20 cellular contexts compared by ENCODE assay signal in genomic region chr13:110322828-110323171, GRCh38. TPM values are rescaled to one million over a fixed set of nuclear protein-coding genes. Genes with fewer than 3 reads are reported as not detected.
DNase-seq lines count a peak whose midpoint lies in the region; ATAC-seq and TF ChIP-seq lines count a peak whose summit lies in the region.
"Had no signal": no experiment of that assay in that cellular context is flagged by ENCODE, and none has a peak within 500 bp of the region (broad histone marks: within the 10 kb centered on the region; RNA-seq: fewer than 3 reads in every experiment).

No MANE protein-coding gene starts in this region.

- peak overlapping the region; percentile 82; the same call in 1 of the 2 replicates for H3K4ac ChIP-seq in IMR-90 (ENCODE audit: low read depth, low read length)

- H3K27me3 ChIP-seq in IMR-90 (ENCODE audit: control insufficient read depth, insufficient read depth, low read length) (no peaks in the 10 kb centered on the region), osteoblast (ENCODE audit: insufficient read depth, low read length) (no peaks in the 10 kb centered on the region), tibial artery (no peaks in the 10 kb centered on the region), mammary epithelial cell (ENCODE audit: insufficient read depth, low read length) (no peaks in the 10 kb centered on the region)
- H3K27me3 ChIP-seq: cardiac muscle cell, upper lobe of right lung had no signal

- no peak overlapping the region for H3K4me2 ChIP-seq in IMR-90 (ENCODE audit: low read depth, low read length)
- H3K4me2 ChIP-seq in osteoblast (ENCODE audit: insufficient read depth, low read length): no peak overlapping the region
- H3K4me2 ChIP-seq in mammary epithelial cell (ENCODE audit: insufficient read depth, low read depth, low read length): no peak overlapping the region

- H3K79me2 ChIP-seq in osteoblast (ENCODE audit: insufficient read depth, low read length) (peaks cover 89% of the 10 kb centered on the region), mammary epithelial cell (ENCODE audit: insufficient read depth, low read length) (peaks cover 75% of the 10 kb centered on the region)

- peak overlapping the region; percentile 8; the same call in 1 of the 2 replicates for H2BK20ac ChIP-seq in IMR-90 (ENCODE audit: low read depth, low read length)

- intact Hi-C loops in IMR-90 (cut with micrococcal nuclease) (no loop called here), tibial artery (cut with DNase I; ENCODE audit: low total_unique reads) (no loop called here), mammary epithelial cell (cut with micrococcal nuclease) (no loop called here)

- no peak overlapping the region for H3K9ac ChIP-seq in IMR-90 (ENCODE audit: low read depth, low read length)
- no peak overlapping the region for H3K9ac ChIP-seq in mammary epithelial cell (ENCODE audit: insufficient read depth, low read length)

- in situ Hi-C loops in IMR-90 (cut with MboI; ENCODE audit: low sequenced_read_pairs): no loop called here
- in situ Hi-C loops in mammary epithelial cell (cut with MboI; ENCODE audit: low sequenced_read_pairs in 2 of 2): no loop called here

- H2AK5ac ChIP-seq in IMR-90 (ENCODE audit: low read depth, low read length): peak overlapping the region; percentile 79

- BruUV-seq in IMR-90 (replicated peaks; lab: Mats Ljungman, UMichigan) (no TSS peak), mammary epithelial cell (replicated peaks; lab: Mats Ljungman, UMichigan) (no TSS peak)

- TF ChIP-seq RAD21 in IMR-90 (IDR thresholded peaks at IDR 0.05; ENCODE audit: low read length): no peak

- no peak overlapping the region for H3K23ac ChIP-seq in IMR-90 (ENCODE audit: low read depth, low read length)

- H3K27ac ChIP-seq in IMR-90 (ENCODE audit: insufficient read depth, low read length) (peak overlapping the region; percentile 20), coronary artery (peak overlapping the region; percentile 62 to 89), osteoblast (ENCODE audit: low read depth, low read length) (peak overlapping the region; percentile 76), tibial artery (peak overlapping the region; percentile 92 to 93), mammary epithelial cell (ENCODE audit: insufficient read depth, low read depth, low read length) (no peak overlapping the region)
- H3K27ac ChIP-seq: cardiac muscle cell, upper lobe of right lung had no signal

- peak overlapping the region; percentile 44 for H2BK5ac ChIP-seq in IMR-90 (ENCODE audit: low read depth, low read length, poor library complexity, severe bottlenecking)

- H4K5ac ChIP-seq in IMR-90 (ENCODE audit: low read depth, low read length): no peak overlapping the region

- peaks cover 29 to 87% of the 10 kb centered on the region in 2 experiments for H3K79me1 ChIP-seq in IMR-90 (ENCODE audit: low read depth in 1 of 2, low read length in 2 of 2)

- TF ChIP-seq CTCF in IMR-90 (conservative IDR thresholded peaks at IDR 0.05; ENCODE audit: low read depth, low read length) (no peak), coronary artery (IDR thresholded peaks at IDR 0.05) (no peak), osteoblast (IDR thresholded peaks at IDR 0.05; ENCODE audit: extremely low read depth, low read depth, low read length) (no peak), tibial artery (IDR thresholded peaks at IDR 0.05) (no peak), mammary epithelial cell (conservative IDR thresholded peaks at IDR 0.05 in 1 of 2, IDR thresholded peaks at IDR 0.05 in 1 of 2; ENCODE audit: extremely low read depth in 1 of 2, insufficient read depth in 1 of 2, low read depth in 1 of 2, low read length in 2 of 2) (no peak)

- dilution Hi-C loops in IMR-90 (cut with HindIII; ENCODE audit: low sequenced_read_pairs, unreplicated experiment): no loop called here
- dilution Hi-C loops in mammary epithelial cell (cut with HindIII; ENCODE audit: low sequenced_read_pairs): no loop called here

- peak overlapping the region; percentile 26 for H4K91ac ChIP-seq in IMR-90 (ENCODE audit: insufficient read depth, low read depth, low read length)

- peak overlapping the region; percentile 79 for H2BK120ac ChIP-seq in IMR-90 (ENCODE audit: low read depth, low read length)

- H4K20me1 ChIP-seq in IMR-90 (ENCODE audit: insufficient read depth, low read length) (peaks cover 69% of the 10 kb centered on the region), osteoblast (ENCODE audit: insufficient read depth, low read length) (peaks cover 37% of the 10 kb centered on the region), mammary epithelial cell (ENCODE audit: insufficient read depth, low read length) (no peaks in the 10 kb centered on the region)

- H2AFZ ChIP-seq in IMR-90 (replicated peaks; ENCODE audit: low read length, poor library complexity) (no peak overlapping the region), osteoblast (ENCODE audit: low read length) (no peak overlapping the region), mammary epithelial cell (ENCODE audit: low read depth, low read length) (no peak overlapping the region)

- CTCF ChIA-PET in IMR-90 (lab: Yijun Ruan, JAX) (interaction anchor here (1.6 kb wide), 1 partner anchor 17 kb away, joined by 6 read pairs; the partner anchor contains the start of gene COL4A1), mammary epithelial cell (lab: Charles Lee; ENCODE audit: low non-redundant PET) (no interaction called here)

- H2AK9ac ChIP-seq in IMR-90 (replicated peaks; ENCODE audit: low read depth, low read length, poor library complexity): peak overlapping the region; percentile 22

- no peak for TF ChIP-seq POLR2A in IMR-90 (IDR thresholded peaks at IDR 0.05; ENCODE audit: low read depth, low read length)

- ATAC-seq in IMR-90 (ENCODE audit: low read depth): no peak
- ATAC-seq in GM18867 (IDR thresholded peaks at IDR 0.05; ENCODE audit: unreplicated experiment): no peak
- ATAC-seq: naive thymus-derived CD4-positive, alpha-beta T cell; Right ventricle myocardium inferior; upper lobe of right lung had no signal

- H3K56ac ChIP-seq in IMR-90 (ENCODE audit: extremely low read depth, insufficient read depth, low read length): no peak overlapping the region

- H3K36me3 ChIP-seq in IMR-90 (ENCODE audit: control insufficient read depth, insufficient read depth, low read length) (peaks cover 12% of the 10 kb centered on the region), osteoblast (ENCODE audit: insufficient read depth, low read length) (peaks cover 24% of the 10 kb centered on the region), tibial artery (no peaks in the 10 kb centered on the region), mammary epithelial cell (ENCODE audit: insufficient read depth, low read length) (no peaks in the 10 kb centered on the region)
- H3K36me3 ChIP-seq: cardiac muscle cell, upper lobe of right lung had no signal

- no peak overlapping the region for H3K4me3 ChIP-seq in IMR-90 (ENCODE audit: insufficient read depth, low read depth, low read length)
- no peak overlapping the region for H3K4me3 ChIP-seq in coronary artery
- H3K4me3 ChIP-seq in osteoblast (ENCODE audit: insufficient read depth, low read length): no peak overlapping the region
- no peak overlapping the region for H3K4me3 ChIP-seq in tibial artery
- no peak overlapping the region for H3K4me3 ChIP-seq in mammary epithelial cell (replicated peaks in 1 of 3; ENCODE audit: insufficient read depth in 1 of 3, low read depth in 2 of 3, low read length in 3 of 3)
- H3K4me3 ChIP-seq: cardiac muscle cell, upper lobe of right lung had no signal

- 0 out of 3 replicates have a peak overlapping the region, but pooled peaks have one; percentile 60 for H2BK15ac ChIP-seq in IMR-90 (ENCODE audit: low read depth, low read length)

- POLR2A ChIA-PET in IMR-90 (lab: Charles Lee; ENCODE audit: unreplicated experiment): no interaction called here

- peaks cover 58% of the 10 kb centered on the region for H3K9me1 ChIP-seq in IMR-90 (ENCODE audit: insufficient read depth, low read length)

- WGBS in IMR-90 (ENCODE audit: extremely low coverage in 2 of 2, insufficient read length in 1 of 2), 2 experiments: no CpG with 5 or more reads among the region's 7 CpGs
- WGBS in mammary epithelial cell (ENCODE audit: low coverage, missing lambda C conversion rate): 89% methylated on average over 7 of the region's 7 CpGs

- no peak overlapping the region for H3K18ac ChIP-seq in IMR-90 (ENCODE audit: low read depth, low read length)

- H3K4me1 ChIP-seq in IMR-90 (ENCODE audit: control insufficient read depth, insufficient read depth, low read length): peaks cover 46% of the 10 kb centered on the region
- H3K4me1 ChIP-seq in osteoblast (ENCODE audit: insufficient read depth, low read length): peaks cover 70% of the 10 kb centered on the region
- H3K4me1 ChIP-seq in tibial artery: peaks cover 8 to 100% (median 89%) of the 10 kb centered on the region in 4 donors
- H3K4me1 ChIP-seq in mammary epithelial cell (ENCODE audit: insufficient read depth, low read length): peaks cover 17% of the 10 kb centered on the region

- DNase-seq in IMR-90 (no peak), coronary artery (ENCODE audit: low spot score) (no peak), osteoblast (ENCODE audit: insufficient read length, low spot score, missing footprints) (no peak), tibial artery (peak in 1 of 2 donors; percentile 48), NCI-H446 treated with DMSO at 0.1 percent for 48 hours (lab: John Stamatoyannopoulos, UW) (no peak), mammary epithelial cell (no peak)
- DNase-seq: activated CD4-positive, alpha-beta T cell treated with anti-CD3 and anti-CD28 coated beads, Interleukin-2, amount 50 U/mL, for 1 hour; activated naive CD4-positive, alpha-beta T cell treated with anti-CD3 and anti-CD28 coated beads, Interleukin-2, amount 50 U/mL, for 16 hours; amygdala; C1 segment of cervical spinal cord; Caco-2; DND-41; naive thymus-derived CD4-positive, alpha-beta T cell; NCI-H1092 treated with DMSO at 0.1 percent for 48 hours; NCI-H2081 treated with DMSO at 0.1 percent for 48 hours; upper lobe of right lung had no signal

- H3K9me3 ChIP-seq in IMR-90 (ENCODE audit: control insufficient read depth, insufficient read depth, low read length): no peaks in the 10 kb centered on the region
- H3K9me3 ChIP-seq in osteoblast (ENCODE audit: low read depth, low read length): no peaks in the 10 kb centered on the region
- H3K9me3 ChIP-seq in tibial artery: no peaks in the 10 kb centered on the region
- no peaks in the 10 kb centered on the region for H3K9me3 ChIP-seq in mammary epithelial cell (replicated peaks; ENCODE audit: insufficient read depth, low read length)
- H3K9me3 ChIP-seq: Caco-2, upper lobe of right lung had no signal

- H3K14ac ChIP-seq in IMR-90 (replicated peaks; ENCODE audit: low read depth, low read length): 0 out of 2 replicates have a peak overlapping the region, but pooled peaks have one; percentile 82

- H4K8ac ChIP-seq in IMR-90 (ENCODE audit: low read depth in 2 of 2, low read length in 2 of 2): peak overlapping the region; percentile 29 to 43; a peak in 2 of 4 replicates

RNA-seq across cellular contexts. Expression of gene COL4A2, which starts 15.7 kb away (rescaled TPM):
- total RNA-seq in IMR-90 (2012; rRNA removed) (90.7 and 97.5 TPM in 2 replicates), osteoblast (267 and 291 TPM in 2 replicates), mammary epithelial cell (10 to 100 TPM; 74.9 to 94.2 TPM)
- polyA plus RNA-seq in IMR-90 (2012; rRNA removed) (457 and 533 TPM in 2 replicates), mammary epithelial cell (119 TPM)
- polyA plus RNA-seq in IMR-90 (2012; cell fraction: cytosol; rRNA removed): 220 and 733 TPM in 2 replicates
- 553 and 1,147 TPM in 2 replicates for polyA plus RNA-seq in IMR-90 (2012; cell fraction: nucleus; rRNA removed; ENCODE audit: low replicate concordance)
- polyA minus RNA-seq in mammary epithelial cell: 78.3 TPM
- total RNA-seq: activated T-helper 1 cell treated with anti-CD3 and anti-CD28 coated beads, Interleukin-12 subunit alpha, Interleukin-12 subunit beta, Interleukin-2, Interleukin-4 antibody, amounts not matched to agents 30 ng/mL and 10 ng/mL and 1 ng/mL, durations not matched to agents 14 hours and 24 hours and 36 hours had no signal
- polyA plus RNA-seq: naive thymus-derived CD4-positive, alpha-beta T cell had no signal

RNA-seq across cellular contexts. Expression of gene COL4A1, which starts 15.8 kb away (rescaled TPM):
- total RNA-seq in IMR-90 (2012; rRNA removed) (230 and 263 TPM in 2 replicates), osteoblast (412 and 433 TPM in 2 replicates), mammary epithelial cell (10 to 100 TPM; 40.9 to 89.0 TPM)
- polyA plus RNA-seq in IMR-90 (2012; rRNA removed) (301 and 337 TPM in 2 replicates), mammary epithelial cell (28.1 TPM)
- polyA plus RNA-seq in IMR-90 (2012; cell fraction: cytosol; rRNA removed): 173 and 272 TPM in 2 replicates
- polyA plus RNA-seq in IMR-90 (2012; cell fraction: nucleus; rRNA removed; ENCODE audit: low replicate concordance): 217 and 287 TPM in 2 replicates
- 57.7 TPM for polyA minus RNA-seq in mammary epithelial cell
- total RNA-seq: activated T-helper 1 cell treated with anti-CD3 and anti-CD28 coated beads, Interleukin-12 subunit alpha, Interleukin-12 subunit beta, Interleukin-2, Interleukin-4 antibody, amounts not matched to agents 30 ng/mL and 10 ng/mL and 1 ng/mL, durations not matched to agents 14 hours and 24 hours and 36 hours had no signal
- polyA plus RNA-seq: naive thymus-derived CD4-positive, alpha-beta T cell had no signal
